Comparison of ENCODE assay signal across 21 cellular contexts in genomic region chr16:81806696-81807095, GRCh38. TPM values are rescaled to one million over a fixed set of nuclear protein-coding genes. Genes with fewer than 3 reads are reported as not detected.
A peak's percentile ranks its signal among the peaks of the same experiment; 100 is the strongest.
DNase-seq lines count a peak whose midpoint lies in the region; ATAC-seq, FAIRE-seq and TF ChIP-seq lines count a peak whose summit lies in the region.
"Had no signal": no experiment of that assay in that cellular context is flagged by ENCODE, and none has a peak within 500 bp of the region (broad histone marks: within the 10 kb centered on the region; RNA-seq: fewer than 3 reads in every experiment).

No MANE protein-coding gene starts in this region.

- H3K27ac ChIP-seq in DOHH2 (ENCODE audit: low read depth, low read length) (peak overlapping the region; percentile 99), OCI-LY1 (ENCODE audit: low read depth, low read length, poor library complexity, severe bottlenecking) (peak overlapping the region; percentile 100), H1 (ENCODE audit: low read depth, low read length) (no peak overlapping the region)
- H3K27ac ChIP-seq: KMS-11 had no signal

- no peaks in the 10 kb centered on the region for H3K9me3 Mint-ChIP-seq in stimulated activated effector memory CD8-positive, alpha-beta T cell treated with anti-CD3 and anti-CD28 coated beads, Interleukin-12 subunit alpha, Interleukin-12 subunit beta, amount 100 ng/mL, for 72 hours
- H3K9me3 Mint-ChIP-seq: CD8-positive, alpha-beta memory T cell had no signal

- CTCF ChIA-PET in H1 (lab: Charles Lee; ENCODE audit: partially characterized antibody), result interaction anchor here (1.3 to 2.1 kb wide), 3 partner anchors 9 to 73 kb away, joined by 3 to 5 read pairs (median 4); no protein-coding TSS in a partner anchor

- H3K4ac ChIP-seq in H1 (replicated peaks; ENCODE audit: insufficient read length, low read depth, low read length), result no peak overlapping the region

- H3K4me1 ChIP-seq in DOHH2 (ENCODE audit: control insufficient read depth, low read length) (peaks cover 98% of the 10 kb centered on the region), OCI-LY1 (ENCODE audit: insufficient read depth, low read length, severe bottlenecking) (peaks cover 90% of the 10 kb centered on the region), H1 (replicated peaks in 1 of 4; ENCODE audit: control insufficient read depth in 3 of 4, insufficient read depth in 4 of 4, low read length in 3 of 4) (no peaks in the 10 kb centered on the region)

- no peak overlapping the region for H2BK5ac ChIP-seq in H1 (ENCODE audit: low read depth, low read length)

- H3K27me3 ChIP-seq in DOHH2 (ENCODE audit: control insufficient read depth, low read length) (no peaks in the 10 kb centered on the region), OCI-LY1 (ENCODE audit: insufficient read depth, low read length) (no peaks in the 10 kb centered on the region), H1 (replicated peaks in 1 of 4; ENCODE audit: control insufficient read depth in 3 of 4, extremely low read depth in 1 of 4, insufficient read depth in 3 of 4, low read length in 3 of 4) (no peaks in the 10 kb centered on the region)

- peak overlapping the region; percentile 39; the same call in 1 of the 2 replicates for H2BK12ac ChIP-seq in H1 (ENCODE audit: low read depth, low read length)

- no peak overlapping the region for H3K56ac ChIP-seq in H1 (replicated peaks; ENCODE audit: insufficient read length, low read depth, low read length)

- no peaks in the 10 kb centered on the region for H3K23me2 ChIP-seq in H1 (ENCODE audit: low read depth, low read length)

- no peak overlapping the region for H2BK20ac ChIP-seq in H1 (ENCODE audit: low read length)

- peaks cover 4% of the 10 kb centered on the region for H3K36me3 Mint-ChIP-seq in stimulated activated effector memory CD8-positive, alpha-beta T cell treated with anti-CD3 and anti-CD28 coated beads, Interleukin-12 subunit alpha, Interleukin-12 subunit beta, amount 100 ng/mL, for 72 hours
- H3K36me3 Mint-ChIP-seq: CD8-positive, alpha-beta memory T cell had no signal

- H3K9ac ChIP-seq in OCI-LY1 (ENCODE audit: low read length), result peak overlapping the region; percentile 57
- H3K9ac ChIP-seq in H1 (replicated peaks in 1 of 4; ENCODE audit: extremely low read depth in 1 of 4, low read depth in 3 of 4, low read length in 3 of 4), result no peak overlapping the region
- H3K9ac ChIP-seq: KMS-11 had no signal

- H3K9me3 ChIP-seq in DOHH2 (ENCODE audit: control insufficient read depth, insufficient read depth, low read length) (peaks cover 5% of the 10 kb centered on the region; the same call in 1 of the 2 replicates), OCI-LY1 (ENCODE audit: low read length) (no peaks in the 10 kb centered on the region), H1 (ENCODE audit: insufficient read depth in 2 of 2, low read depth in 1 of 2, low read length in 1 of 2) (no peaks in the 10 kb centered on the region)

- H3K79me2 ChIP-seq in DOHH2 (ENCODE audit: control insufficient read depth, low read length) (peaks cover 93% of the 10 kb centered on the region), OCI-LY1 (ENCODE audit: insufficient read depth, low read length) (peaks cover 88% of the 10 kb centered on the region), H1 (ENCODE audit: control insufficient read depth in 1 of 2, insufficient read depth in 2 of 2, low read length in 2 of 2) (no peaks in the 10 kb centered on the region)

- no peak overlapping the region for H2BK120ac ChIP-seq in H1 (replicated peaks; ENCODE audit: low read depth, low read length)

- H3F3A ChIP-seq in DOHH2 (ENCODE audit: control insufficient read depth, insufficient read depth), result peaks cover 75% of the 10 kb centered on the region
- H3F3A ChIP-seq in OCI-LY1 (ENCODE audit: insufficient read depth, low read length), result peaks cover 11% of the 10 kb centered on the region

- peaks cover 54% of the 10 kb centered on the region for H3K4me1 Mint-ChIP-seq in stimulated activated effector memory CD8-positive, alpha-beta T cell treated with anti-CD3 and anti-CD28 coated beads, Interleukin-12 subunit alpha, Interleukin-12 subunit beta, amount 100 ng/mL, for 72 hours

- no peak for FAIRE-seq in H1 (lab: Jason Lieb, UNC)
- FAIRE-seq: G401.6 had no signal

- WGBS in H1 (ENCODE audit: extremely low coverage in 1 of 2, insufficient coverage in 1 of 2, insufficient read length in 1 of 2, insufficient replicate concordance in 2 of 2, low coverage in 1 of 2, low lambda C conversion rate in 2 of 2, missing lambda C conversion rate in 1 of 2), 2 experiments, result 90% methylated on average over 6 of the region's 6 CpGs; no CpG with 5 or more reads in 1 of the 2 experiments

- H3K36me3 ChIP-seq in DOHH2 (ENCODE audit: control insufficient read depth, low read length), result peaks cover 85% of the 10 kb centered on the region
- H3K36me3 ChIP-seq in OCI-LY1 (ENCODE audit: insufficient read depth, low read length), result peaks cover 86% of the 10 kb centered on the region
- H3K36me3 ChIP-seq in H1 (ENCODE audit: control insufficient read depth in 2 of 4, insufficient read depth in 4 of 4, low read length in 3 of 4), result no peaks in the 10 kb centered on the region

- DNase-seq in H1 (ENCODE audit: low read depth in 1 of 2, low spot score in 2 of 2) (no peak), NCI-H146 (lab: John Stamatoyannopoulos, UW) (no peak), NAMALWA (ENCODE audit: low spot score) (no peak)
- DNase-seq in stimulated activated effector memory CD8-positive, alpha-beta T cell treated with anti-CD3 and anti-CD28 coated beads, Interleukin-12 subunit alpha, Interleukin-12 subunit beta, amount 100 ng/mL, for 72 hours (ENCODE audit: low spot score in 2 of 2), result no peak
- DNase-seq: ACHN, AML-193, DMS79 treated with DMSO at 0.1 percent for 48 hours, GOT3, NCI-H1105, NCI-H1694 treated with DMSO at 0.1 percent for 48 hours, NCI-H2107, NCI-H226, NCI-H526 treated with DMSO at 0.1 percent for 48 hours, OCI-M1, SIG-M5 had no signal

- no peak for TF ChIP-seq EP300 in H1 (IDR thresholded peaks at IDR 0.05; ENCODE audit: borderline replicate concordance in 1 of 2, low read depth in 2 of 2, low read length in 2 of 2)

- no peak for TF ChIP-seq POLR2A in H1 (IDR thresholded peaks at IDR 0.05; ENCODE audit: control extremely low read depth in 1 of 2, low read depth in 2 of 2, low read length in 2 of 2)

- no peak for TF ChIP-seq RAD21 in H1 (IDR thresholded peaks at IDR 0.05 in 1 of 2, conservative IDR thresholded peaks at IDR 0.05 in 1 of 2; ENCODE audit: low read depth in 2 of 2, low read length in 2 of 2)

- H2AFZ ChIP-seq in OCI-LY1 (ENCODE audit: low read length) (no peak overlapping the region), H1 (ENCODE audit: low read length) (no peak overlapping the region)

- H3K23ac ChIP-seq in H1 (ENCODE audit: insufficient read length), result no peak overlapping the region

- no peaks in the 10 kb centered on the region for H3K79me1 ChIP-seq in H1 (ENCODE audit: low read depth, low read length)

- H3K14ac ChIP-seq in H1 (ENCODE audit: insufficient read length), result no peak overlapping the region

- no peaks in the 10 kb centered on the region for H3K9me2 ChIP-seq in DOHH2 (replicated peaks; ENCODE audit: control insufficient read depth, low read length)
- H3K9me2 ChIP-seq in OCI-LY1 (ENCODE audit: low read depth, low read length), result no peaks in the 10 kb centered on the region

- H4K91ac ChIP-seq in H1 (replicated peaks; ENCODE audit: insufficient read length, low read length), result no peak overlapping the region

- H3K4me3 ChIP-seq in DOHH2 (ENCODE audit: low read length), result peak overlapping the region; percentile 65
- peak overlapping the region; percentile 36 for H3K4me3 ChIP-seq in OCI-LY1 (ENCODE audit: low read depth, low read length, poor library complexity, severe bottlenecking)
- no peak overlapping the region for H3K4me3 ChIP-seq in H1 (ENCODE audit: extremely low read depth in 1 of 4, insufficient read depth in 2 of 4, low read depth in 3 of 4, low read length in 4 of 4)

- H3K4me2 ChIP-seq in DOHH2 (ENCODE audit: low read length) (peak overlapping the region; percentile 69), OCI-LY1 (ENCODE audit: low read length) (peak overlapping the region; percentile 73), H1 (ENCODE audit: insufficient read depth in 1 of 2, low read depth in 2 of 2, low read length in 2 of 2) (no peak overlapping the region)
- H3K4me2 ChIP-seq: KMS-11 had no signal

- no peak overlapping the region for H3K18ac ChIP-seq in H1 (ENCODE audit: extremely low read depth, low read length)

- peak overlapping the region; percentile 29; the same call in 1 of the 2 replicates for H2BK15ac ChIP-seq in H1 (ENCODE audit: low read length)

- no peak overlapping the region for H4K5ac ChIP-seq in H1 (ENCODE audit: insufficient read length, low read depth, low read length)

- H4K20me1 ChIP-seq in DOHH2 (ENCODE audit: control insufficient read depth, insufficient read depth, low read depth, low read length) (no peaks in the 10 kb centered on the region), OCI-LY1 (ENCODE audit: insufficient read depth, low read length) (no peaks in the 10 kb centered on the region), H1 (replicated peaks in 1 of 2; ENCODE audit: control insufficient read depth in 1 of 2, insufficient read depth in 2 of 2, low read length in 2 of 2) (peaks cover 0 to 3% of the 10 kb centered on the region in 2 experiments)

- no peak overlapping the region for H3K4me3 Mint-ChIP-seq in stimulated activated effector memory CD8-positive, alpha-beta T cell treated with anti-CD3 and anti-CD28 coated beads, Interleukin-12 subunit alpha, Interleukin-12 subunit beta, amount 100 ng/mL, for 72 hours

- POLR2A ChIA-PET in H1 (lab: Charles Lee; ENCODE audit: partially characterized antibody), result no interaction called here

- no peak overlapping the region for H2AK5ac ChIP-seq in H1 (ENCODE audit: low read depth, low read length)

- TF ChIP-seq CTCF in DOHH2 (IDR thresholded peaks at IDR 0.05; ENCODE audit: low read depth, low read length, poor library complexity, severe bottlenecking), result no peak
- TF ChIP-seq CTCF in OCI-LY1 (IDR thresholded peaks at IDR 0.05; ENCODE audit: low read length), result no peak
- TF ChIP-seq CTCF in H1 (IDR thresholded peaks at IDR 0.05; ENCODE audit: control extremely low read depth in 1 of 3, insufficient read depth in 1 of 3, low read depth in 1 of 3, low read length in 3 of 3), result no peak

- peak overlapping the region; percentile 17 for H3K27ac Mint-ChIP-seq in stimulated activated effector memory CD8-positive, alpha-beta T cell treated with anti-CD3 and anti-CD28 coated beads, Interleukin-12 subunit alpha, Interleukin-12 subunit beta, amount 100 ng/mL, for 72 hours

- ATAC-seq in stimulated activated effector memory CD8-positive, alpha-beta T cell treated with anti-CD3 and anti-CD28 coated beads, Interleukin-12 subunit alpha, Interleukin-12 subunit beta, amount 100 ng/mL, for 72 hours, result no peak
- ATAC-seq in HG02884 (IDR thresholded peaks at IDR 0.05; ENCODE audit: unreplicated experiment), result no peak

- no peak overlapping the region for H4K8ac ChIP-seq in H1 (ENCODE audit: extremely low read depth, insufficient read depth, low read length)

RNA-seq across cellular contexts. Expression of gene PLCG2, which starts 27.6 kb away (rescaled TPM):
- 5.6 and 6.9 TPM in 2 replicates for total RNA-seq in H1 (2021; fragmentation: NEBNext Ultra II Directional; extraction: Animal tissue kit (Norgen Biotek cat#: 25700))
- 6.1 and 7.5 TPM in 2 replicates for polyA plus RNA-seq in H1 (2011; rRNA removed)
- polyA plus RNA-seq in H1 (2011; cell fraction: cytosol; rRNA removed), result 8.9 TPM
- polyA plus RNA-seq in H1 (2011; cell fraction: nucleus; rRNA removed), result 20.7 TPM
- polyA plus RNA-seq in H1 (2012, experiment 1 of 2), result 4.6 to 7.2 TPM (median 5.9 TPM) in 4 replicates
- 0.89 TPM for polyA plus RNA-seq in H1 (2012, experiment 2 of 2)
- polyA plus RNA-seq in H1 (2013, experiment 1 of 2), result 2.1 TPM
- polyA plus RNA-seq in H1 (2013, experiment 2 of 2), result 1.8 TPM
- 19.9 and 20.7 TPM in 2 replicates for polyA minus RNA-seq in H1 (2011; rRNA and poly(A)+ RNA removed)
- polyA minus RNA-seq in H1 (2011; cell fraction: cytosol; rRNA and poly(A)+ RNA removed), result 9.5 TPM
- polyA minus RNA-seq in H1 (2011; cell fraction: nucleus; rRNA and poly(A)+ RNA removed), result 28.3 TPM

Comparison
In these comparisons a context has a peak if more than half of its experiments do, and no peak if none do; other contexts are left out.
1. H3K4me2 ChIP-seq: peak in DOHH2 (single experiment) and OCI-LY1 (single experiment); none in H1 (0 of 2).
2. H3K4me3 ChIP-seq: peak in DOHH2 (single experiment) and OCI-LY1 (single experiment); none in H1 (0 of 4).